Comparison of ENCODE assay signal across 1 cellular context in genomic region chr9:110220809-110221208, GRCh38.
TF ChIP-seq lines count a peak whose summit lies in the region.

No MANE protein-coding gene starts in this region.

TF ChIP-seq in HepG2, 621 proteins besides CTCF, POLR2A, EP300 and RAD21 (continued from another document and continues in another):
- TF ChIP-seq TCF7L2 (IDR thresholded peaks at IDR 0.05; ENCODE audit: low read depth, low read length) (no peak), MIER3 (CRISPR knock-in tag; IDR thresholded peaks at IDR 0.05; ENCODE audit: borderline replicate concordance) (peak; percentile 82), MAX (IDR thresholded peaks at IDR 0.05) (peak; percentile 49; the same call in 1 of the 2 replicates), HNF4A (CRISPR knock-in tag; IDR thresholded peaks at IDR 0.05) (peak; percentile 100), KDM1A (CRISPR knock-in tag; IDR thresholded peaks at IDR 0.05) (0 out of 2 replicates have a peak, but pooled peaks have one; percentile 60), ZNF766 (CRISPR knock-in tag; IDR thresholded peaks at IDR 0.05; ENCODE audit: borderline replicate concordance) (peak; percentile 29; the same call in 1 of the 2 replicates), HES4 (CRISPR knock-in tag; IDR thresholded peaks at IDR 0.05; ENCODE audit: borderline replicate concordance) (no peak), ZMAT5 (CRISPR knock-in tag; IDR thresholded peaks at IDR 0.05; ENCODE audit: borderline replicate concordance, low read depth) (no peak), ZNF232 (CRISPR knock-in tag; IDR thresholded peaks at IDR 0.05; ENCODE audit: borderline replicate concordance) (peak; percentile 51; the same call in 1 of the 2 replicates), ZNF574 (CRISPR knock-in tag; IDR thresholded peaks at IDR 0.05) (peak; percentile 48; the same call in 1 of the 2 replicates), ERF (CRISPR knock-in tag; IDR thresholded peaks at IDR 0.05) (peak; percentile 69; the same call in 1 of the 2 replicates), RBM22 (optimal IDR thresholded peaks at IDR 0.05; ENCODE audit: low read length) (no peak), ZNF460 (CRISPR knock-in tag; IDR thresholded peaks at IDR 0.05; ENCODE audit: borderline replicate concordance) (no peak), LRRFIP1 (CRISPR knock-in tag; conservative IDR thresholded peaks at IDR 0.05) (no peak), ZSCAN29 (CRISPR knock-in tag; conservative IDR thresholded peaks at IDR 0.05) (no peak; the same call in 1 of the 2 replicates), CBFB (CRISPR knock-in tag; IDR thresholded peaks at IDR 0.05) (no peak), TSC22D2 (CRISPR knock-in tag; IDR thresholded peaks at IDR 0.05; ENCODE audit: borderline replicate concordance) (no peak), ESRRA (CRISPR knock-in tag; IDR thresholded peaks at IDR 0.05; ENCODE audit: low read depth) (peak; percentile 92), KLF11 (CRISPR knock-in tag; IDR thresholded peaks at IDR 0.05) (no peak), ZNF883 (CRISPR knock-in tag; IDR thresholded peaks at IDR 0.05; ENCODE audit: not compliant biosample characterization) (no peak), ATM (IDR thresholded peaks at IDR 0.05; ENCODE audit: borderline replicate concordance) (no peak), ZNF644 (CRISPR knock-in tag; IDR thresholded peaks at IDR 0.05; ENCODE audit: low read depth) (peak; percentile 60; the same call in 1 of the 2 replicates), CREB3 (CRISPR knock-in tag; IDR thresholded peaks at IDR 0.05) (no peak), TRIM24 (CRISPR knock-in tag; IDR thresholded peaks at IDR 0.05) (peak; percentile 64), TBX2 (CRISPR knock-in tag; IDR thresholded peaks at IDR 0.05; ENCODE audit: borderline replicate concordance) (peak; percentile 89), CHCHD3 (CRISPR knock-in tag; IDR thresholded peaks at IDR 0.05) (no peak), MAZ (IDR thresholded peaks at IDR 0.05; ENCODE audit: borderline replicate concordance, low read depth, low read length) (no peak), MAZ (CRISPR knock-in tag; IDR thresholded peaks at IDR 0.05; ENCODE audit: low read depth) (peak; percentile 62; the same call in 1 of the 2 replicates), RELA (CRISPR knock-in tag; IDR thresholded peaks at IDR 0.05) (no peak), SP2 (CRISPR knock-in tag; IDR thresholded peaks at IDR 0.05) (no peak), YEATS2 (CRISPR knock-in tag; IDR thresholded peaks at IDR 0.05; ENCODE audit: borderline replicate concordance) (peak; percentile 65; the same call in 1 of the 2 replicates), BATF2 (CRISPR knock-in tag; IDR thresholded peaks at IDR 0.05) (no peak), DMAP1 (CRISPR knock-in tag; IDR thresholded peaks at IDR 0.05) (0 out of 2 replicates have a peak, but pooled peaks have one; percentile 53), ZBTB42 (CRISPR knock-in tag; IDR thresholded peaks at IDR 0.05) (no peak), RFX3 (CRISPR knock-in tag; IDR thresholded peaks at IDR 0.05) (no peak), CENPX (CRISPR knock-in tag; IDR thresholded peaks at IDR 0.05) (no peak), IRF2 (CRISPR knock-in tag; IDR thresholded peaks at IDR 0.05) (peak; percentile 47; the same call in 1 of the 2 replicates), ZFP36L2 (CRISPR knock-in tag; IDR thresholded peaks at IDR 0.05) (no peak), DMTF1 (CRISPR knock-in tag; IDR thresholded peaks at IDR 0.05) (no peak), ZSCAN25 (CRISPR knock-in tag; IDR thresholded peaks at IDR 0.05) (no peak), ZNF143 (CRISPR knock-in tag; IDR thresholded peaks at IDR 0.05) (no peak), MTERF4 (CRISPR knock-in tag; IDR thresholded peaks at IDR 0.05) (no peak), FUBP1 (CRISPR knock-in tag; IDR thresholded peaks at IDR 0.05; ENCODE audit: borderline replicate concordance) (no peak), ZKSCAN5 (CRISPR knock-in tag; IDR thresholded peaks at IDR 0.05) (no peak), ZNF615 (CRISPR knock-in tag; IDR thresholded peaks at IDR 0.05; ENCODE audit: borderline replicate concordance) (no peak), SRF (IDR thresholded peaks at IDR 0.05; ENCODE audit: low read depth, low read length) (no peak), ATF6 (CRISPR knock-in tag; conservative IDR thresholded peaks at IDR 0.05) (no peak), ZNF256 (CRISPR knock-in tag; conservative IDR thresholded peaks at IDR 0.05) (no peak), HOXA3 (CRISPR knock-in tag; IDR thresholded peaks at IDR 0.05) (peak; percentile 84), ZNF777 (CRISPR knock-in tag; IDR thresholded peaks at IDR 0.05) (no peak), CCAR2 (optimal IDR thresholded peaks at IDR 0.05; ENCODE audit: low read depth, low read length) (no peak), IKZF4 (CRISPR knock-in tag; IDR thresholded peaks at IDR 0.05; ENCODE audit: borderline replicate concordance, low read depth, not compliant biosample characterization) (no peak), ZNF878 (CRISPR knock-in tag; IDR thresholded peaks at IDR 0.05) (peak; percentile 57), GPBP1L1 (CRISPR knock-in tag; IDR thresholded peaks at IDR 0.05) (no peak), HOXA7 (CRISPR knock-in tag; IDR thresholded peaks at IDR 0.05) (no peak), NFIB (CRISPR knock-in tag; IDR thresholded peaks at IDR 0.05; ENCODE audit: borderline replicate concordance) (no peak)
